1 cellular context compared by ENCODE assay signal in the genomic region with DNA sequence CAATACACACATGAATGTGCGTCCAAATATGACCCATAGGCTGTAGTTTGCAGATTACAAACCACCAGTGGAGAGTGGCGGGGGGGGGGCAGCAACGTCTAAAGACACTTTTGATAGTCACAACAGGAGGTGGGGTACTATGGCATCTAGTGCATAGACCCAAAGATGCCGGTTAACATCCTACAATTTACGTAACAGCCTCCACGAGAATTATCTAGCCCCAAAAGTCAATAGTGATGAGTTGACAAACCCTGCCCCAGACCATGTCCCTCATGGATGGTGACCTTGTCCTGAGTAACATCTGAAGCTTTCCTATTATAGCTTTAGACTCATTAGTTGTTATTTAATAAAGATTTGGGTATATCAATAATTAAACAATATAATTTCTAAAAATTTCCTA.
TF ChIP-seq lines count a peak whose summit lies in the region.

No MANE protein-coding gene starts in this region.

TF ChIP-seq in HepG2, 621 proteins besides CTCF, POLR2A, EP300 and RAD21 (continued from another document):
- TF ChIP-seq TFDP1 (CRISPR knock-in tag; IDR thresholded peaks at IDR 0.05; ENCODE audit: borderline replicate concordance) = no peak
- no peak for TF ChIP-seq ZNF138 (CRISPR knock-in tag; IDR thresholded peaks at IDR 0.05; ENCODE audit: low read depth)
- no peak for TF ChIP-seq DR1 (CRISPR knock-in tag; IDR thresholded peaks at IDR 0.05)
- TF ChIP-seq ARNTL (CRISPR knock-in tag; IDR thresholded peaks at IDR 0.05) = no peak
- no peak for TF ChIP-seq TOE1 (CRISPR knock-in tag; IDR thresholded peaks at IDR 0.05)
- no peak for TF ChIP-seq ZNF644 (CRISPR knock-in tag; IDR thresholded peaks at IDR 0.05; ENCODE audit: low read depth)
- TF ChIP-seq ZNF263 (CRISPR knock-in tag; IDR thresholded peaks at IDR 0.05) = no peak
- TF ChIP-seq TSC22D2 (CRISPR knock-in tag; IDR thresholded peaks at IDR 0.05; ENCODE audit: borderline replicate concordance) = no peak
- no peak for TF ChIP-seq ZNF770 (CRISPR knock-in tag; IDR thresholded peaks at IDR 0.05)
- TF ChIP-seq, protein P1, sequence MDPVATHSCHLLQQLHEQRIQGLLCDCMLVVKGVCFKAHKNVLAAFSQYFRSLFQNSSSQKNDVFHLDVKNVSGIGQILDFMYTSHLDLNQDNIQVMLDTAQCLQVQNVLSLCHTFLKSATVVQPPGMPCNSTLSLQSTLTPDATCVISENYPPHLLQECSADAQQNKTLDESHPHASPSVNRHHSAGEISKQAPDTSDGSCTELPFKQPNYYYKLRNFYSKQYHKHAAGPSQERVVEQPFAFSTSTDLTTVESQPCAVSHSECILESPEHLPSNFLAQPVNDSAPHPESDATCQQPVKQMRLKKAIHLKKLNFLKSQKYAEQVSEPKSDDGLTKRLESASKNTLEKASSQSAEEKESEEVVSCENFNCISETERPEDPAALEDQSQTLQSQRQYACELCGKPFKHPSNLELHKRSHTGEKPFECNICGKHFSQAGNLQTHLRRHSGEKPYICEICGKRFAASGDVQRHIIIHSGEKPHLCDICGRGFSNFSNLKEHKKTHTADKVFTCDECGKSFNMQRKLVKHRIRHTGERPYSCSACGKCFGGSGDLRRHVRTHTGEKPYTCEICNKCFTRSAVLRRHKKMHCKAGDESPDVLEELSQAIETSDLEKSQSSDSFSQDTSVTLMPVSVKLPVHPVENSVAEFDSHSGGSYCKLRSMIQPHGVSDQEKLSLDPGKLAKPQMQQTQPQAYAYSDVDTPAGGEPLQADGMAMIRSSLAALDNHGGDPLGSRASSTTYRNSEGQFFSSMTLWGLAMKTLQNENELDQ (CRISPR knock-in tag; IDR thresholded peaks at IDR 0.05; ENCODE audit: borderline replicate concordance) = no peak
